Comparison of ENCODE assay signal across 1 cellular context in the genomic region with DNA sequence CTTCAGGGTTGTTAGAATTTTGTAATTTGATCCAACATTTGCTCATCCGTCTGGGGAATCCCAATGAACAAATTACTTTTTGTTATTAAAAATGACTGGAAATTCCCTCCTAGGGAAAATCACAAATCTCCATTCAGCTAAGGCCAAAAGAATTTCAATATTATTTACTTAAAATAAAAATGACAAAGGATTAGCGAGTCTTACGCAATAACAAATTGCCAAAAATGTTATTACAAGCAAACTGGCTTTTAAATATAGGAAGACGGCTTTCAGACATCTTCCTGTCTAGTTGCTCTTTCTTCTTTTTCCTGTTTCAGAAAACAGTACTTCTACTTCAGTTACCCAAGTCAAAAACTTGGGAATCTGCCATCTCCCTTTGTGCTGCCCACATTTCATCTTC.
TF ChIP-seq lines count a peak whose summit lies in the region.

No MANE protein-coding gene starts in this region.

TF ChIP-seq in WTC11, 78 proteins besides CTCF, POLR2A, EP300 and RAD21 (continued from another document):
- TF ChIP-seq, protein P1, sequence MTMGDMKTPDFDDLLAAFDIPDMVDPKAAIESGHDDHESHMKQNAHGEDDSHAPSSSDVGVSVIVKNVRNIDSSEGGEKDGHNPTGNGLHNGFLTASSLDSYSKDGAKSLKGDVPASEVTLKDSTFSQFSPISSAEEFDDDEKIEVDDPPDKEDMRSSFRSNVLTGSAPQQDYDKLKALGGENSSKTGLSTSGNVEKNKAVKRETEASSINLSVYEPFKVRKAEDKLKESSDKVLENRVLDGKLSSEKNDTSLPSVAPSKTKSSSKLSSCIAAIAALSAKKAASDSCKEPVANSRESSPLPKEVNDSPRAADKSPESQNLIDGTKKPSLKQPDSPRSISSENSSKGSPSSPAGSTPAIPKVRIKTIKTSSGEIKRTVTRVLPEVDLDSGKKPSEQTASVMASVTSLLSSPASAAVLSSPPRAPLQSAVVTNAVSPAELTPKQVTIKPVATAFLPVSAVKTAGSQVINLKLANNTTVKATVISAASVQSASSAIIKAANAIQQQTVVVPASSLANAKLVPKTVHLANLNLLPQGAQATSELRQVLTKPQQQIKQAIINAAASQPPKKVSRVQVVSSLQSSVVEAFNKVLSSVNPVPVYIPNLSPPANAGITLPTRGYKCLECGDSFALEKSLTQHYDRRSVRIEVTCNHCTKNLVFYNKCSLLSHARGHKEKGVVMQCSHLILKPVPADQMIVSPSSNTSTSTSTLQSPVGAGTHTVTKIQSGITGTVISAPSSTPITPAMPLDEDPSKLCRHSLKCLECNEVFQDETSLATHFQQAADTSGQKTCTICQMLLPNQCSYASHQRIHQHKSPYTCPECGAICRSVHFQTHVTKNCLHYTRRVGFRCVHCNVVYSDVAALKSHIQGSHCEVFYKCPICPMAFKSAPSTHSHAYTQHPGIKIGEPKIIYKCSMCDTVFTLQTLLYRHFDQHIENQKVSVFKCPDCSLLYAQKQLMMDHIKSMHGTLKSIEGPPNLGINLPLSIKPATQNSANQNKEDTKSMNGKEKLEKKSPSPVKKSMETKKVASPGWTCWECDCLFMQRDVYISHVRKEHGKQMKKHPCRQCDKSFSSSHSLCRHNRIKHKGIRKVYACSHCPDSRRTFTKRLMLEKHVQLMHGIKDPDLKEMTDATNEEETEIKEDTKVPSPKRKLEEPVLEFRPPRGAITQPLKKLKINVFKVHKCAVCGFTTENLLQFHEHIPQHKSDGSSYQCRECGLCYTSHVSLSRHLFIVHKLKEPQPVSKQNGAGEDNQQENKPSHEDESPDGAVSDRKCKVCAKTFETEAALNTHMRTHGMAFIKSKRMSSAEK (CRISPR knock-in tag; IDR thresholded peaks at IDR 0.05; ENCODE audit: borderline replicate concordance) = no peak
- no peak for TF ChIP-seq RELA (CRISPR knock-in tag; IDR thresholded peaks at IDR 0.05; ENCODE audit: borderline replicate concordance)
